Comparison of ENCODE assay signal across 8 cellular contexts in the genomic region with DNA sequence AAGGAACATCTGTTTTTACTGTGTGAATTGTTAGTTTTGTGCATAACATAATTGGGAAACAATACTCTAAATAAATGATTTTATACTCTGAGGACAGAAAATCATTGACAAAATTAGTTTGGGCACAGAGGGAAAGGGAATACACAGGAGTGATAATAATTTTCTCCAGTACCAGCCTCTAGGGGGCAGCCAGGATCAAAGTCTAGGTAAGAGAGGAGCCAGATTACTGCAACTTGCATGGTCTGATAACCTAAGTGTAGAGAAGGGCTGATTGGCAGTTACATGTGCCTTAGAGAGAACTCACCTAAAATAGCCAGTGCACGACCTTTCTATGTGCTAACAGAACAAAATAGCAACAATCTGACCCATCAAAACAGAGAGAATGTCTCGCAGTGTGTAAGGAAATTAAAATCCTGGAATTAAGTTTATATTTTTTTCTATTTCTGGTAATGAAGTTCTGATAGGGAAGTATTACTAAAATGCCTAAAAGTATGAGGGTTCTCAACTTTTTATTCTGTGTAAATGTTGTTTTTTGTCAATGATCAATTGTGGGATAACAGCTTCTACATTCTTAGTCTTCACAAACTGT.
DNase-seq lines count a peak whose midpoint lies in the region; ATAC-seq and TF ChIP-seq lines count a peak whose summit lies in the region.

No MANE protein-coding gene starts in this region.

- no peaks in the 10 kb centered on the region for H3K4me1 ChIP-seq in ascending aorta

- peak in 2 of 3 experiments; percentile 46 to 60 for TF ChIP-seq CTCF in ascending aorta (IDR thresholded peaks at IDR 0.05)

- DNase-seq in CD1c-positive myeloid dendritic cell (ENCODE audit: extremely low spot score), result peak; percentile 36
- peak; percentile 49 for DNase-seq in HuH-7 (ENCODE audit: low spot score)
- DNase-seq in SHP77 (lab: John Stamatoyannopoulos, UW), result peak; percentile 54 to 69
- no peak for DNase-seq in ascending aorta (ENCODE audit: low spot score in 2 of 2)
- DNase-seq in iPS-NIHi11 (ENCODE audit: low spot score), result peak; percentile 69
- peak; percentile 25 for DNase-seq in stimulated activated CD4-positive, alpha-beta T cell treated with anti-CD3 and anti-CD28 coated beads, Interleukin-1b, Interleukin-23, amount 100 ng/mL, for 48 hours
- no peak for DNase-seq in NCI-H128 (lab: John Stamatoyannopoulos, UW; ENCODE audit: unreplicated experiment)

- intact Hi-C loops in ascending aorta (cut with DNase I), result no loop called here

- H3K27ac ChIP-seq in ascending aorta, result no peak overlapping the region

- peaks cover 4 to 5% of the 10 kb centered on the region in 2 donors for H3K36me3 ChIP-seq in ascending aorta

- no peak overlapping the region for H3K4me3 ChIP-seq in ascending aorta

- H3K27me3 ChIP-seq in ascending aorta, result no peaks in the 10 kb centered on the region

- peak; percentile 49 for ATAC-seq in GM18861 (IDR thresholded peaks at IDR 0.05; ENCODE audit: unreplicated experiment)

- no peaks in the 10 kb centered on the region for H3K9me3 ChIP-seq in ascending aorta

Comparison
In these comparisons a context has a peak if more than half of its experiments do, and no peak if none do; other contexts are left out.
1. DNase-seq: peak in CD1c-positive myeloid dendritic cell (single experiment), HuH-7 (single experiment), SHP77 (2 of 2), iPS-NIHi11 (single experiment) and stimulated activated CD4-positive, alpha-beta T cell treated with anti-CD3 and anti-CD28 coated beads, Interleukin-1b, Interleukin-23, amount 100 ng/mL, for 48 hours (single experiment); none in ascending aorta (0 of 2) and NCI-H128 (single experiment).